ENCODE assay signal across 9 cellular contexts in the genomic region with DNA sequence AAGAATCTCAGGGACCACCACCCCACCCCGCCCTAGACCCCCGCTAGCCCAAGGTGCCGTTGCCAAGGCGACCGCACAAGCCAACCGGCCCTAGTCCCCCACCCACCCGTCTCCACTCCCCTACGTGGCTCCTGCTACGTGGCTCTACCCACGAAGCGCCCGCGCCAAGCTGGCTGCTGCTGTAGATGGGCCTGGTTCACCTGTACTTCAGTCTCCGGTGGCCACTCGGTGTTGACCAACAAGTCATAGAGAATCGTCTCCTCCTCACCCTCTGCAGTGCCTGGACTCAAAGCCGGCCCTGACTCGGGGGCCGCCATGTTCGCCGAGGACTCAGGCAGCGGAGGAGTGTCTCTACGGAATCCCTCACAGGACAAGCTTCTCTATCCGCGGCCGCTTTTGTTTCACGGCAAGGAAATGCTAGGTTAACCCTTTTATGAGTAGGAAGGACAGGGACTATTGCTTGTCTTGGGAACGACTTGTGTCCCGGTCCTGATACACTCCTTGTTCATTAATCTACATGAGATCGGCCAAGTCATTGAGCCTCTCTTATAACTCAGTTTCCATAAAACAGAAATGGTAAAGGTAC. TPM values are rescaled to one million over a fixed set of nuclear protein-coding genes. Genes with fewer than 3 reads are reported as not detected.
DNase-seq lines count a peak whose midpoint lies in the region; ATAC-seq, FAIRE-seq and TF ChIP-seq lines count a peak whose summit lies in the region.
"Had no signal": no experiment of that assay in that cellular context is flagged by ENCODE, and none has a peak within 500 bp of the region (broad histone marks: within the 10 kb centered on the region; RNA-seq: fewer than 3 reads in every experiment).

A gene (minus strand): TSS at position 347 of the 586 bp plus-strand sequence. CDS start 30 bp downstream, at position 317.

- ATAC-seq in GM19025 (IDR thresholded peaks at IDR 0.05; ENCODE audit: low read depth, unreplicated experiment) (peak; percentile 74), HG03342 (IDR thresholded peaks at IDR 0.05; ENCODE audit: unreplicated experiment) (peak; percentile 84)

- peaks cover 0 to 8% of the 10 kb centered on the region in 2 donors for H3K4me1 ChIP-seq in kidney (ENCODE audit: control insufficient read depth in 1 of 2, insufficient read depth in 1 of 2, low read depth in 1 of 2, low read length in 2 of 2)

- DNase-seq in AG10803 (ENCODE audit: low read depth): peak; percentile 83
- peak; percentile 84 for DNase-seq in NCI-H460 (ENCODE audit: extremely low read depth, low read depth)
- DNase-seq in activated CD4-positive, alpha-beta T cell treated with anti-CD3 and anti-CD28 coated beads for 24 hours (ENCODE audit: low read depth in 2 of 2): peak; percentile 64 to 68
- no peak for DNase-seq in chondrocyte (ENCODE audit: low spot score)
- peak; percentile 88 for DNase-seq in kidney
- DNase-seq in stimulated activated CD4-positive, alpha-beta T cell treated with anti-CD3 and anti-CD28 coated beads, Interleukin-15, amount 100 ng/mL, for 24 hours: peak; percentile 83

- intact Hi-C loops in kidney (cut with DNase I): no loop called here

- peak within 1 kb of the TSS; percentile 99 for H3K27ac Mint-ChIP-seq in chondrocyte (ENCODE audit: unreplicated experiment)

- FAIRE-seq in kidney (lab: Jason Lieb, UNC): no peak
- FAIRE-seq: colon had no signal

- no peaks in the 10 kb centered on the region for H3K36me3 Mint-ChIP-seq in chondrocyte (ENCODE audit: low read depth)

- peaks cover 26% of the 10 kb centered on the region for H3K4me1 Mint-ChIP-seq in chondrocyte (ENCODE audit: low read depth)

- H3K36me3 ChIP-seq in kidney (ENCODE audit: control insufficient read depth in 1 of 2, insufficient read depth in 2 of 2, low read length in 2 of 2): no peaks in the 10 kb centered on the region

- H3K9ac ChIP-seq in kidney (ENCODE audit: low read length in 2 of 2): peak within 1 kb of the TSS; percentile 85 to 91

- no peak for TF ChIP-seq CTCF in AG10803 (conservative IDR thresholded peaks at IDR 0.05; ENCODE audit: low read length)
- TF ChIP-seq CTCF in chondrocyte (IDR thresholded peaks at IDR 0.05): no peak
- no peak for TF ChIP-seq CTCF in kidney (IDR thresholded peaks at IDR 0.05; ENCODE audit: borderline replicate concordance, extremely low read depth, insufficient read depth)

- no peaks in the 10 kb centered on the region for H3K9me3 ChIP-seq in kidney (ENCODE audit: control insufficient read depth in 1 of 2, low read length in 2 of 2)

- peak within 1 kb of the TSS; percentile 61 to 75 for H3K27ac ChIP-seq in kidney (ENCODE audit: low read depth in 2 of 2, low read length in 2 of 2)

- H3K4me3 ChIP-seq in AG10803 (ENCODE audit: low read length): peak within 1 kb of the TSS; percentile 91
- peak within 1 kb of the TSS; percentile 77 to 92 for H3K4me3 ChIP-seq in kidney (ENCODE audit: low read length in 2 of 2)

- H3K4me3 Mint-ChIP-seq in chondrocyte (ENCODE audit: unreplicated experiment): peak within 1 kb of the TSS; percentile 96

- H3K9me3 Mint-ChIP-seq in chondrocyte (ENCODE audit: low read depth): no peaks in the 10 kb centered on the region

- H3K27me3 Mint-ChIP-seq in chondrocyte (ENCODE audit: low read depth): peaks cover 8% of the 10 kb centered on the region

RNA-seq across cellular contexts. Expression of the gene that starts here (rescaled TPM):
- total RNA-seq in NCI-H460 (2014; rRNA removed; shearing (Covaris generic)): 58.6 and 59.9 TPM in 2 replicates
- 30.8 and 35.0 TPM in 2 replicates for polyA plus RNA-seq in NCI-H460 (2014; cell fraction: nucleus; rRNA removed)
- total RNA-seq in chondrocyte (42.6 to 66.5 TPM (median 47.6 TPM) in 3 replicates), kidney (44.2 TPM)
- 40.8 TPM for polyA plus RNA-seq in kidney (ENCODE audit: insufficient read depth, low read depth, low replicate concordance)
